In genomic region chr21:32921632-32922230, GRCh38 we compare ENCODE assay signal across 9 cellular contexts.
DNase-seq lines count a peak whose midpoint lies in the region; ATAC-seq and TF ChIP-seq lines count a peak whose summit lies in the region.
"Had no signal": no experiment of that assay in that cellular context is flagged by ENCODE, and none has a peak within 500 bp of the region (broad histone marks: within the 10 kb centered on the region; RNA-seq: fewer than 3 reads in every experiment).

No MANE protein-coding gene starts in this region.

- H3K36me3 ChIP-seq in HCT116 (ENCODE audit: control insufficient read depth in 1 of 2, insufficient read depth in 2 of 2, low read length in 2 of 2) = no peaks in the 10 kb centered on the region
- H3K36me3 ChIP-seq: HAP-1 had no signal

- TF ChIP-seq POLR2A in HCT116 (IDR thresholded peaks at IDR 0.05; ENCODE audit: borderline replicate concordance, extremely low read depth, insufficient read depth, insufficient read length) = no peak

- no peak overlapping the region for H3K4me3 Mint-ChIP-seq in activated CD4-positive, alpha-beta T cell treated with anti-CD3 and anti-CD28 coated beads, Interleukin-2, amount 10 ng/mL, durations not matched to agents 24 days and 14 days

- no peaks in the 10 kb centered on the region for H3K4me1 ChIP-seq in HCT116 (ENCODE audit: control insufficient read depth in 1 of 2, insufficient read depth in 2 of 2, low read length in 2 of 2)

- ATAC-seq in HCT116 (peak; percentile 82), HG02759 (IDR thresholded peaks at IDR 0.05; ENCODE audit: unreplicated experiment) (no peak), HG02938 (IDR thresholded peaks at IDR 0.05; ENCODE audit: unreplicated experiment) (no peak)

- no TSS peak for BruUV-seq in HCT116 (replicated peaks; lab: Mats Ljungman, UMichigan)

- TF ChIP-seq CTCF in AG10803 (conservative IDR thresholded peaks at IDR 0.05; ENCODE audit: low read length) = peak; percentile 41
- TF ChIP-seq CTCF in HCT116 (IDR thresholded peaks at IDR 0.05 in 2 of 3, conservative IDR thresholded peaks at IDR 0.05 in 1 of 3; ENCODE audit: borderline replicate concordance in 1 of 3, insufficient read depth in 1 of 3, low read depth in 2 of 3, low read length in 2 of 3) = peak; percentile 15 to 82 (median 82); a peak in 5 of 6 replicates
- no peak for TF ChIP-seq CTCF in coronary artery (IDR thresholded peaks at IDR 0.05)

- H3K9ac ChIP-seq in HCT116 (ENCODE audit: low read length) = no peak overlapping the region

- H3K4me3 ChIP-seq in AG10803 (ENCODE audit: low read length) (no peak overlapping the region), HCT116 (replicated peaks in 1 of 2; ENCODE audit: low read depth in 1 of 2, low read length in 2 of 2) (no peak overlapping the region), coronary artery (no peak overlapping the region)
- H3K4me3 ChIP-seq: HAP-1 had no signal

- CTCF ChIA-PET in HCT116 (lab: Charles Lee) = interaction anchor here (1.0 to 2.1 kb wide), 3 partner anchors 10 to 274 kb away, joined by 3 to 8 read pairs (median 4); no protein-coding TSS in a partner anchor

- H3K4me2 ChIP-seq in HCT116 (ENCODE audit: low read length) = no peak overlapping the region

- no peaks in the 10 kb centered on the region for H3K79me2 ChIP-seq in HCT116 (ENCODE audit: insufficient read depth, low read length)

- H3K9me2 ChIP-seq in HCT116 (ENCODE audit: insufficient read depth) = no peaks in the 10 kb centered on the region

- intact Hi-C loops in HCT116 (cut with micrococcal nuclease) = loop anchor here (2.0 to 5.0 kb wide), 2 partner anchors 206 to 275 kb away; no protein-coding TSS in a partner anchor
- intact Hi-C loops in activated CD4-positive, alpha-beta T cell treated with anti-CD3 and anti-CD28 coated beads, Interleukin-2, amount 10 ng/mL, durations not matched to agents 24 days and 14 days (cut with micrococcal nuclease) = no loop called here

- POLR2A ChIA-PET in HCT116 (lab: Charles Lee) = no interaction called here

- 0 out of 2 replicates have a peak, but pooled peaks have one; percentile 20 for TF ChIP-seq RAD21 in HCT116 (IDR thresholded peaks at IDR 0.05; ENCODE audit: low read depth)

- 0 out of 2 replicates have a peak, but pooled peaks cover 13% of the 10 kb centered on the region for H3K27me3 ChIP-seq in HCT116 (ENCODE audit: insufficient read depth, low read length)

- H3K4me1 Mint-ChIP-seq in activated CD4-positive, alpha-beta T cell treated with anti-CD3 and anti-CD28 coated beads, Interleukin-2, amount 10 ng/mL, durations not matched to agents 24 days and 14 days = no peaks in the 10 kb centered on the region

- no peak for DNase-seq in AG10803 (ENCODE audit: low read depth)
- DNase-seq in HCT116 (ENCODE audit: low read depth, low spot score) = peak; percentile 29
- peak; percentile 79 for DNase-seq in activated CD4-positive, alpha-beta T cell treated with anti-CD3 and anti-CD28 coated beads, Interleukin-2, amount 10 ng/mL, durations not matched to agents 24 days and 14 days
- peak; percentile 7 for DNase-seq in glomerular visceral epithelial cell (ENCODE audit: extremely low spot score)
- peak; percentile 39 to 41 for DNase-seq in stimulated activated CD4-positive, alpha-beta T cell treated with anti-CD3 and anti-CD28 coated beads, Interleukin-4, amount 100 ng/mL, for 48 hours (ENCODE audit: low read depth in 2 of 2)
- no peak for DNase-seq in coronary artery (ENCODE audit: low spot score)

- H2AFZ ChIP-seq in HCT116 (ENCODE audit: low read depth, low read length, poor library complexity, severe bottlenecking) = no peak overlapping the region

- peaks cover 5% of the 10 kb centered on the region for H3K36me3 Mint-ChIP-seq in activated CD4-positive, alpha-beta T cell treated with anti-CD3 and anti-CD28 coated beads, Interleukin-2, amount 10 ng/mL, durations not matched to agents 24 days and 14 days (ENCODE audit: low read depth)

- peaks cover 19% of the 10 kb centered on the region for H3K9me3 Mint-ChIP-seq in activated CD4-positive, alpha-beta T cell treated with anti-CD3 and anti-CD28 coated beads, Interleukin-2, amount 10 ng/mL, durations not matched to agents 24 days and 14 days

- H3K9me3 ChIP-seq in HCT116 (ENCODE audit: control insufficient read depth in 1 of 2, insufficient read depth in 1 of 2, low read depth in 1 of 2, low read length in 2 of 2) = peaks cover 0 to 6% of the 10 kb centered on the region in 2 experiments; a peak in 3 of 4 replicates

- RAD21 ChIA-PET in HCT116 (lab: Charles Lee; ENCODE audit: low non-redundant PET in 1 of 2, low total read pairs in 2 of 2, uncharacterized antibody in 2 of 2, unreplicated experiment in 2 of 2) = no interaction called here

- no peaks in the 10 kb centered on the region for H4K20me1 ChIP-seq in HCT116 (ENCODE audit: insufficient read depth)

- peaks cover 13% of the 10 kb centered on the region for H3K27me3 Mint-ChIP-seq in activated CD4-positive, alpha-beta T cell treated with anti-CD3 and anti-CD28 coated beads, Interleukin-2, amount 10 ng/mL, durations not matched to agents 24 days and 14 days

- no peak overlapping the region for H3K27ac Mint-ChIP-seq in activated CD4-positive, alpha-beta T cell treated with anti-CD3 and anti-CD28 coated beads, Interleukin-2, amount 10 ng/mL, durations not matched to agents 24 days and 14 days

- no peak overlapping the region for H3K27ac ChIP-seq in HCT116 (ENCODE audit: low read depth, low read length)
- no peak overlapping the region for H3K27ac ChIP-seq in coronary artery

TF ChIP-seq in HCT116, 20 proteins besides CTCF, POLR2A, EP300 and RAD21:
- TF ChIP-seq, protein P1, sequence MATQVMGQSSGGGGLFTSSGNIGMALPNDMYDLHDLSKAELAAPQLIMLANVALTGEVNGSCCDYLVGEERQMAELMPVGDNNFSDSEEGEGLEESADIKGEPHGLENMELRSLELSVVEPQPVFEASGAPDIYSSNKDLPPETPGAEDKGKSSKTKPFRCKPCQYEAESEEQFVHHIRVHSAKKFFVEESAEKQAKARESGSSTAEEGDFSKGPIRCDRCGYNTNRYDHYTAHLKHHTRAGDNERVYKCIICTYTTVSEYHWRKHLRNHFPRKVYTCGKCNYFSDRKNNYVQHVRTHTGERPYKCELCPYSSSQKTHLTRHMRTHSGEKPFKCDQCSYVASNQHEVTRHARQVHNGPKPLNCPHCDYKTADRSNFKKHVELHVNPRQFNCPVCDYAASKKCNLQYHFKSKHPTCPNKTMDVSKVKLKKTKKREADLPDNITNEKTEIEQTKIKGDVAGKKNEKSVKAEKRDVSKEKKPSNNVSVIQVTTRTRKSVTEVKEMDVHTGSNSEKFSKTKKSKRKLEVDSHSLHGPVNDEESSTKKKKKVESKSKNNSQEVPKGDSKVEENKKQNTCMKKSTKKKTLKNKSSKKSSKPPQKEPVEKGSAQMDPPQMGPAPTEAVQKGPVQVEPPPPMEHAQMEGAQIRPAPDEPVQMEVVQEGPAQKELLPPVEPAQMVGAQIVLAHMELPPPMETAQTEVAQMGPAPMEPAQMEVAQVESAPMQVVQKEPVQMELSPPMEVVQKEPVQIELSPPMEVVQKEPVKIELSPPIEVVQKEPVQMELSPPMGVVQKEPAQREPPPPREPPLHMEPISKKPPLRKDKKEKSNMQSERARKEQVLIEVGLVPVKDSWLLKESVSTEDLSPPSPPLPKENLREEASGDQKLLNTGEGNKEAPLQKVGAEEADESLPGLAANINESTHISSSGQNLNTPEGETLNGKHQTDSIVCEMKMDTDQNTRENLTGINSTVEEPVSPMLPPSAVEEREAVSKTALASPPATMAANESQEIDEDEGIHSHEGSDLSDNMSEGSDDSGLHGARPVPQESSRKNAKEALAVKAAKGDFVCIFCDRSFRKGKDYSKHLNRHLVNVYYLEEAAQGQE (IDR thresholded peaks at IDR 0.05; ENCODE audit: low read depth) = no peak
- TF ChIP-seq ZNF274 (IDR thresholded peaks at IDR 0.05; ENCODE audit: low read depth, low read length) (no peak), FOSL1 (IDR thresholded peaks at IDR 0.05; ENCODE audit: low read depth) (no peak), TCF7L2 (IDR thresholded peaks at IDR 0.05; ENCODE audit: borderline replicate concordance, extremely low read depth, insufficient read depth, insufficient read length) (no peak), EZH2 (IDR thresholded peaks at IDR 0.05) (no peak), ELF1 (IDR thresholded peaks at IDR 0.05; ENCODE audit: borderline replicate concordance, low read depth) (no peak), SRF (IDR thresholded peaks at IDR 0.05; ENCODE audit: low read depth) (no peak), ZBTB33 (IDR thresholded peaks at IDR 0.05; ENCODE audit: extremely low read depth, insufficient replicate concordance, low read length) (no peak), CBX3 (IDR thresholded peaks at IDR 0.05; ENCODE audit: low read depth) (no peak), EGR1 (IDR thresholded peaks at IDR 0.05; ENCODE audit: low read depth) (no peak), EZH2phosphoT487 (IDR thresholded peaks at IDR 0.05; ENCODE audit: borderline replicate concordance) (no peak), CEBPB (IDR thresholded peaks at IDR 0.05; ENCODE audit: low read depth) (no peak), YY1 (IDR thresholded peaks at IDR 0.05; ENCODE audit: extremely low read depth, insufficient replicate concordance, low read depth, low read length) (no peak), SP1 (IDR thresholded peaks at IDR 0.05; ENCODE audit: low read depth) (no peak), JUND (IDR thresholded peaks at IDR 0.05) (no peak), POLR2AphosphoS5 (IDR thresholded peaks at IDR 0.05; ENCODE audit: low read depth, low read length) (no peak)
- TF ChIP-seq, protein P2, sequence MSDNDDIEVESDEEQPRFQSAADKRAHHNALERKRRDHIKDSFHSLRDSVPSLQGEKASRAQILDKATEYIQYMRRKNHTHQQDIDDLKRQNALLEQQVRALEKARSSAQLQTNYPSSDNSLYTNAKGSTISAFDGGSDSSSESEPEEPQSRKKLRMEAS (IDR thresholded peaks at IDR 0.05) = no peak

Comparison
In these comparisons a context has a peak if more than half of its experiments do, and no peak if none do; other contexts are left out.
1. DNase-seq: peak in HCT116 (single experiment), activated CD4-positive, alpha-beta T cell treated with anti-CD3 and anti-CD28 coated beads, Interleukin-2, amount 10 ng/mL, durations not matched to agents 24 days and 14 days (single experiment), glomerular visceral epithelial cell (single experiment) and stimulated activated CD4-positive, alpha-beta T cell treated with anti-CD3 and anti-CD28 coated beads, Interleukin-4, amount 100 ng/mL, for 48 hours (2 of 2); none in AG10803 (single experiment) and coronary artery (single experiment).